ENCODE assay signal across 22 cellular contexts in genomic region chr7:146865696-146866095, GRCh38.
"Had no signal": no experiment of that assay in that cellular context is flagged by ENCODE, and none has a peak within 500 bp of the region (broad histone marks: within the 10 kb centered on the region; RNA-seq: fewer than 3 reads in every experiment).

No MANE protein-coding gene starts in this region.

- DNase-seq: naive thymus-derived CD8-positive, alpha-beta T cell; nephron progenitor cell; nucleus accumbens; pancreas; posterior cingulate gyrus; psoas muscle; right cardiac atrium; right lobe of liver; sigmoid colon; small intestine; stimulated activated CD4-positive, alpha-beta T cell treated with anti-CD3 and anti-CD28 coated beads, Interleukin-15, amount 100 ng/mL, for 24 hours; stimulated activated CD4-positive, alpha-beta T cell treated with anti-CD3 and anti-CD28 coated beads, Interleukin-2, amount 100 ng/mL, for 24 hours; stimulated activated CD4-positive, alpha-beta T cell treated with anti-CD3 and anti-CD28 coated beads, Interleukin-2, amount 100 ng/mL, for 48 hours; stimulated activated CD4-positive, alpha-beta T cell treated with anti-CD3 and anti-CD28 coated beads, Interleukin-4, amount 100 ng/mL, for 24 hours; stimulated activated naive B cell treated with anti-CD40 and anti-IgM and Interleukin-4, amounts not matched to agents 10 μg/mL and 1 μg/mL and 100 μg/mL, for 72 hours; stimulated activated naive CD4-positive, alpha-beta T cell treated with Interleukin-2 at 50 U/mL for 16 hours; stomach; testis; tibial artery; transverse colon; upper lobe of right lung; uterus had no signal

- FAIRE-seq: pancreas, small intestine had no signal
